10 cellular contexts compared by ENCODE assay signal in the genomic region with DNA sequence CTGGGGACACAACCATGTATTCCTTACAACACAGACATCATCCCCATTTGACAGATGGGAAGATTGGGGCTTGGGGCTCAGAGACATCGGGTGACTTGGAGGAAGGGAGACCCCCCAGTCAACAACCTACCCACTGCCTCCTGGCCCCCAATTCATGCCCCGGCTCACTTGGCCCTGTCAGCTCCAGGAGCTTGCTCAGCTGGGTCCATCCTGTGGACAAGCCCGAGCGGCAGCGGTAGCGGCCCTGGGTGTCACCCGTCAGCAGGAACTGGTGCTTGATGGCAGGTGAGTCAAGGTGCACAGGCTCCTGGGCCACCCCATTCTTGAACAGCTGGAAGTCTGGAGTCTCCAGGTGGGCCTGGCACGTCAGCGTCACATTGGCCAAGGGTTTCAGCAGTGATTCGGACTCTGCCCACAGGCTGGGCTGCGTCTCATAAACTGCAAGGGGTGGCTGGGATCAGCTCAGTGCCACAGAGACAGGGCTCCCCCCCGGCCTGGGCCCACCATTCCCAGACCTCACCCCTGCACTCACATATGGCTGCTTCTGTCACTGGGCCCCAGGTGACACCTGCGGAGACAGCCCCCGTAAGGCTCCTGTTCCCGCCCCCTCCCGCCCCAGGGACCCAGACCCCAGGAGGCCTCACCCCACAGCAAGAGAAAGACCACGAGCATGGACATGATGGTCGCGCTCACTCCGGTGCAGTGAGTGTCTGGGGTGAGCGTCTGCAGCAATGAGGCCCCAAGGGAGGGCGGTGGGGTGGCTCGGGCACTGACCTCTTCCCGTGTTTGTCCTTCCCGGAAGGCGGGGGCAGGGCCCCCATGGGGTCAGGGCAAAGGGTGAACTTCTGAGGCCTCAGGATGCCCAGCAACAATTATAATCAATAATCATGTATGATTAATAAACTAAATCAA. TPM values are rescaled to one million over a fixed set of nuclear protein-coding genes. Genes with fewer than 3 reads are reported as not detected.
DNase-seq lines count a peak whose midpoint lies in the region; ATAC-seq lines count a peak whose summit lies in the region.
"Had no signal": no experiment of that assay in that cellular context is flagged by ENCODE, and none has a peak within 500 bp of the region (broad histone marks: within the 10 kb centered on the region; RNA-seq: fewer than 3 reads in every experiment).

A1BG (minus strand) TSS at position 733 of the 912 bp plus-strand sequence; CDS start at position 678, 55 bp downstream.

- ATAC-seq in activated T-cell treated with anti-CD3 and anti-CD28 coated beads, Interleukin-2, amount 50 U/mL, for 4 hours, result no peak
- ATAC-seq in T-cell (replicated peaks in 1 of 4) (no peak), left lobe of liver (peak; percentile 70)
- ATAC-seq in stimulated activated naive B cell treated with anti-CD40 and anti-IgM and Interleukin-4, amounts not matched to agents 10 μg/mL and 1 μg/mL and 100 μg/mL, for 72 hours (replicated peaks), result no peak

- no peak within 1 kb of the TSS for H3K27ac Mint-ChIP-seq in activated T-cell treated with anti-CD3 and anti-CD28 coated beads, Interleukin-2, amount 50 U/mL, for 24 hours
- H3K27ac Mint-ChIP-seq in T-cell, result no peak within 1 kb of the TSS
- H3K27ac Mint-ChIP-seq in stimulated activated naive B cell treated with anti-CD40 and anti-IgM and Interleukin-4, amounts not matched to agents 10 μg/mL and 1 μg/mL and 100 μg/mL, for 72 hours, result peak within 1 kb of the TSS; percentile 14

- no peak within 1 kb of the TSS for H3K4me3 Mint-ChIP-seq in activated T-cell treated with anti-CD3 and anti-CD28 coated beads, Interleukin-2, amount 50 U/mL, for 4 hours
- no peak within 1 kb of the TSS for H3K4me3 Mint-ChIP-seq in activated T-cell treated with anti-CD3 and anti-CD28 coated beads, Interleukin-2, amount 50 U/mL, for 24 hours
- no peak within 1 kb of the TSS for H3K4me3 Mint-ChIP-seq in T-cell
- no peak within 1 kb of the TSS for H3K4me3 Mint-ChIP-seq in stimulated activated naive B cell treated with anti-CD40 and anti-IgM and Interleukin-4, amounts not matched to agents 10 μg/mL and 1 μg/mL and 100 μg/mL, for 72 hours

- DNase-seq in activated T-cell treated with anti-CD3 and anti-CD28 coated beads, Interleukin-2, amount 50 U/mL, for 4 hours, result no peak
- no peak for DNase-seq in activated T-cell treated with anti-CD3 and anti-CD28 coated beads, Interleukin-2, amount 50 U/mL, for 24 hours
- no peak for DNase-seq in T-cell
- peak; percentile 90 for DNase-seq in left lobe of liver (ENCODE audit: low spot score)
- no peak for DNase-seq in stimulated activated naive B cell treated with anti-CD40 and anti-IgM and Interleukin-4, amounts not matched to agents 10 μg/mL and 1 μg/mL and 100 μg/mL, for 72 hours
- DNase-seq in ACHN, result no peak
- no peak for DNase-seq in stimulated activated naive CD4-positive, alpha-beta T cell (lab: John Stamatoyannopoulos, UW)
- DNase-seq in NCI-H2171 (lab: John Stamatoyannopoulos, UW), result no peak
- DNase-seq: DMS79, PC-9 had no signal

- peaks cover 3% of the 10 kb centered on the region for H3K36me3 Mint-ChIP-seq in activated T-cell treated with anti-CD3 and anti-CD28 coated beads, Interleukin-2, amount 50 U/mL, for 4 hours (ENCODE audit: insufficient read depth)
- H3K36me3 Mint-ChIP-seq in activated T-cell treated with anti-CD3 and anti-CD28 coated beads, Interleukin-2, amount 50 U/mL, for 24 hours (ENCODE audit: low read depth), result peaks cover 18% of the 10 kb centered on the region
- H3K36me3 Mint-ChIP-seq in T-cell, result no peaks in the 10 kb centered on the region
- H3K36me3 Mint-ChIP-seq in stimulated activated naive B cell treated with anti-CD40 and anti-IgM and Interleukin-4, amounts not matched to agents 10 μg/mL and 1 μg/mL and 100 μg/mL, for 72 hours, result peaks cover 36 to 45% of the 10 kb centered on the region in 2 donors

- CTCF ChIA-PET in T-cell (lab: Charles Lee), result no interaction called here

- in situ Hi-C loops in ACHN (cut with HindIII; ENCODE audit: low pct_ligation_motif_present, low pct_unique_long_range_greater_than_20kb, low sequenced_read_pairs), result no loop called here

- no peaks in the 10 kb centered on the region for H3K9me3 Mint-ChIP-seq in activated T-cell treated with anti-CD3 and anti-CD28 coated beads, Interleukin-2, amount 50 U/mL, for 4 hours
- no peaks in the 10 kb centered on the region for H3K9me3 Mint-ChIP-seq in activated T-cell treated with anti-CD3 and anti-CD28 coated beads, Interleukin-2, amount 50 U/mL, for 24 hours
- H3K9me3 Mint-ChIP-seq in T-cell, result no peaks in the 10 kb centered on the region
- H3K9me3 Mint-ChIP-seq in stimulated activated naive B cell treated with anti-CD40 and anti-IgM and Interleukin-4, amounts not matched to agents 10 μg/mL and 1 μg/mL and 100 μg/mL, for 72 hours, result no peaks in the 10 kb centered on the region

- POLR2A ChIA-PET in T-cell (lab: Charles Lee), result no interaction called here

- H3K27me3 Mint-ChIP-seq in activated T-cell treated with anti-CD3 and anti-CD28 coated beads, Interleukin-2, amount 50 U/mL, for 4 hours (ENCODE audit: low read depth), result peaks cover 1% of the 10 kb centered on the region
- peaks cover 4% of the 10 kb centered on the region for H3K27me3 Mint-ChIP-seq in activated T-cell treated with anti-CD3 and anti-CD28 coated beads, Interleukin-2, amount 50 U/mL, for 24 hours
- peaks cover 0 to 5% of the 10 kb centered on the region in 2 donors for H3K27me3 Mint-ChIP-seq in T-cell
- H3K27me3 Mint-ChIP-seq in stimulated activated naive B cell treated with anti-CD40 and anti-IgM and Interleukin-4, amounts not matched to agents 10 μg/mL and 1 μg/mL and 100 μg/mL, for 72 hours, result peaks cover 0 to 8% of the 10 kb centered on the region in 2 donors

- peaks cover 34% of the 10 kb centered on the region for H3K4me1 Mint-ChIP-seq in activated T-cell treated with anti-CD3 and anti-CD28 coated beads, Interleukin-2, amount 50 U/mL, for 4 hours (ENCODE audit: low read depth)
- H3K4me1 Mint-ChIP-seq in activated T-cell treated with anti-CD3 and anti-CD28 coated beads, Interleukin-2, amount 50 U/mL, for 24 hours (ENCODE audit: low read depth), result peaks cover 38% of the 10 kb centered on the region
- H3K4me1 Mint-ChIP-seq in T-cell, result peaks cover 26 to 39% (median 29%) of the 10 kb centered on the region in 3 donors
- H3K4me1 Mint-ChIP-seq in stimulated activated naive B cell treated with anti-CD40 and anti-IgM and Interleukin-4, amounts not matched to agents 10 μg/mL and 1 μg/mL and 100 μg/mL, for 72 hours, result peaks cover 18 to 45% of the 10 kb centered on the region in 2 donors

RNA-seq across cellular contexts. Expression of gene A1BG, which starts in this region (rescaled TPM):
- total RNA-seq in activated T-cell treated with anti-CD3 and anti-CD28 coated beads, Interleukin-2, amount 50 U/mL, for 4 hours, result 10 to 100 TPM in 2 of 3 donors, 1 to 10 TPM in 1; 9.0 to 12.0 (median 11.5) TPM
- total RNA-seq in T-cell, result 10 to 100 TPM; 15.4 to 31.1 (median 19.3) TPM
- total RNA-seq in left lobe of liver, result 1,433 TPM

Comparison
In these comparisons a context has a peak if more than half of its experiments do, and no peak if none do; other contexts are left out.
1. RNA of gene A1BG (total RNA-seq): 1,433 TPM in left lobe of liver (single experiment); 15.4 to 31.1 TPM in T-cell and 9.0 to 12.0 TPM in activated T-cell treated with anti-CD3 and anti-CD28 coated beads, Interleukin-2, amount 50 U/mL, for 4 hours; every median in the first group is over 10 times any median in the second.